Comparison of ENCODE assay signal across 8 cellular contexts in the genomic region with DNA sequence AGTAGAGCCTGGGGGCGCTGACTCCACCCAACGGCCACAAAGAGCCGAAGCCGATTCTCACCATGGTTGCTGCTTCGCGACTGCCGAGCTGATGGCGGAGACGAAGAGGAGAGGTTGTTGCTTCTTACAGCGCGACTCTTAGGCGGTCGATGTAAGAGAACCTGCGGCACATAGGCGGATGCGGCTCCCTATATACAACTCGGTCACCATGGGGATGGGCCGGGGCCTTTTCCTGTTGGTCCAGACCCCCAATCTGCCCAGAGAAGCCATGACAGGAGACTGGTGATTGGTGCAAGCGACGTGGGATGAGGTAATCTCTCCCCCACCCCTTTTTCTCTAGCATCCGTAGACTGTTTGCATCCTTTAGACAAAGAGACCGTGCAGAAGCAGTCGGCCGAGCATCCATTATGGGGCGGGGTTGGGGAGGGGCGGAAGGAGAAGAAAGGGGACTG. TPM values are rescaled to one million over a fixed set of nuclear protein-coding genes. Genes with fewer than 3 reads are reported as not detected.
DNase-seq lines count a peak whose midpoint lies in the region; ATAC-seq and TF ChIP-seq lines count a peak whose summit lies in the region.

TUBA1A (minus strand) TSS at position 165 of the 452 bp plus-strand sequence; CDS start at position 64, 101 bp downstream.

- ATAC-seq in GM19023 (IDR thresholded peaks at IDR 0.05; ENCODE audit: unreplicated experiment) (peak; percentile 90), HG03342 (IDR thresholded peaks at IDR 0.05; ENCODE audit: unreplicated experiment) (peak; percentile 88)

- no peaks in the 10 kb centered on the region for H3K9me3 Mint-ChIP-seq in chondrocyte (ENCODE audit: low read depth)

- H3K4me3 ChIP-seq in kidney epithelial cell (ENCODE audit: low read depth, low read length), result peak within 1 kb of the TSS; percentile 86

- no peaks in the 10 kb centered on the region for H3K27me3 Mint-ChIP-seq in chondrocyte (ENCODE audit: low read depth)

- no peak for TF ChIP-seq CTCF in chondrocyte (IDR thresholded peaks at IDR 0.05)
- TF ChIP-seq CTCF in kidney epithelial cell (IDR thresholded peaks at IDR 0.05; ENCODE audit: insufficient read depth, low read length, poor library complexity, severe bottlenecking), result no peak

- H3K36me3 Mint-ChIP-seq in chondrocyte (ENCODE audit: low read depth), result peaks cover 32% of the 10 kb centered on the region

- H3K27ac Mint-ChIP-seq in chondrocyte (ENCODE audit: unreplicated experiment), result peak within 1 kb of the TSS; percentile 98

- peaks cover 36% of the 10 kb centered on the region for H3K4me1 Mint-ChIP-seq in chondrocyte (ENCODE audit: low read depth)

- H3K4me3 Mint-ChIP-seq in chondrocyte (ENCODE audit: unreplicated experiment), result peak within 1 kb of the TSS; percentile 93

- DNase-seq in AG08396 (ENCODE audit: low spot score) (peak; percentile 95), NCI-H446 (lab: John Stamatoyannopoulos, UW) (peak; percentile 97 to 98), chondrocyte (ENCODE audit: low spot score) (peak; percentile 99), kidney epithelial cell (ENCODE audit: low read depth) (peak; percentile 97)
- peak; percentile 83 for DNase-seq in activated CD4-positive, CD25-positive, alpha-beta regulatory T cell treated with anti-CD3 and anti-CD28 coated beads, Interleukin-2, amount 50 U/mL, for 72 hours
- peak; percentile 60 to 93 for DNase-seq in stimulated activated CD4-positive, alpha-beta T cell treated with anti-CD3 and anti-CD28 coated beads, Interleukin-1b, Interleukin-23, amount 100 ng/mL, for 1 hour (ENCODE audit: low read depth in 2 of 2)

- no peaks in the 10 kb centered on the region for H3K27me3 ChIP-seq in kidney epithelial cell (ENCODE audit: control insufficient read depth, insufficient read depth, low read length)

- H3K36me3 ChIP-seq in kidney epithelial cell (ENCODE audit: control insufficient read depth, insufficient read depth, low read length), result no peaks in the 10 kb centered on the region

RNA-seq across cellular contexts. Expression of gene TUBA1A, which starts in this region (rescaled TPM):
- total RNA-seq in chondrocyte (431 to 551 TPM (median 437 TPM) in 3 replicates), kidney epithelial cell (883 and 997 TPM in 2 replicates)

Comparison
In these comparisons a context has a peak if more than half of its experiments do, and no peak if none do; other contexts are left out.
1. Peak in every context shown above with its lines: DNase-seq, ATAC-seq and H3K4me3 ChIP-seq.